8 cellular contexts compared by ENCODE assay signal in genomic region chr9:136122425-136123383, GRCh38. TPM values are rescaled to one million over a fixed set of nuclear protein-coding genes. Genes with fewer than 3 reads are reported as not detected.
A peak's percentile ranks its signal among the peaks of the same experiment; 100 is the strongest.
DNase-seq lines count a peak whose midpoint lies in the region; ATAC-seq and TF ChIP-seq lines count a peak whose summit lies in the region.

No MANE protein-coding gene starts in this region.

- H3K27me3 ChIP-seq in SJSA1 (replicated peaks): no peaks in the 10 kb centered on the region
- H3K27me3 ChIP-seq in ovary: no peaks in the 10 kb centered on the region

- TF ChIP-seq EP300 in ovary (IDR thresholded peaks at IDR 0.05): no peak

- H3K4me1 ChIP-seq in SJSA1 (replicated peaks) (peaks cover 21% of the 10 kb centered on the region), ovary (ENCODE audit: insufficient read depth) (peaks cover 4% of the 10 kb centered on the region)

- no peak overlapping the region for H3K4me3 Mint-ChIP-seq in type B pancreatic cell

- no peak overlapping the region for H3K27ac Mint-ChIP-seq in type B pancreatic cell

- no peaks in the 10 kb centered on the region for H3K4me1 Mint-ChIP-seq in type B pancreatic cell (ENCODE audit: unreplicated experiment)

- CTCF ChIA-PET in HEK293T (lab: Yijun Ruan, JAX): interaction anchor here (0.5 to 2.3 kb wide), 8 partner anchors 11 to 164 kb away, joined by 3 to 12 read pairs (median 4); no protein-coding TSS in a partner anchor

- TF ChIP-seq POLR2A in ovary (IDR thresholded peaks at IDR 0.05): peak; percentile 28

- intact Hi-C loops in ovary (cut with DNase I): loop anchor here (1.0 to 10.0 kb wide), 9 partner anchors 35 to 520 kb away; partner anchors contain the start of gene KCNT1 (in 2 of the 4)

- H3K9me3 ChIP-seq in SJSA1 (replicated peaks) (no peaks in the 10 kb centered on the region), ovary (no peaks in the 10 kb centered on the region)

- H3K27ac ChIP-seq in C4-2B (no peak overlapping the region), SJSA1 (no peak overlapping the region), ovary (no peak overlapping the region)

- no peaks in the 10 kb centered on the region for H3K36me3 Mint-ChIP-seq in type B pancreatic cell

- peaks cover 8% of the 10 kb centered on the region for H3K27me3 Mint-ChIP-seq in type B pancreatic cell

- peaks cover 5% of the 10 kb centered on the region for H3K9me3 Mint-ChIP-seq in type B pancreatic cell

- H3K4me3 ChIP-seq in SJSA1: no peak overlapping the region
- no peak overlapping the region for H3K4me3 ChIP-seq in ovary

- POLR2A ChIA-PET in HEK293T (lab: Yijun Ruan, JAX): no interaction called here

- TF ChIP-seq CTCF in C4-2B (conservative IDR thresholded peaks at IDR 0.05) (peak; percentile 99), ovary (IDR thresholded peaks at IDR 0.05) (peak; percentile 97 to 99 (median 99)), type B pancreatic cell (conservative IDR thresholded peaks at IDR 0.05) (peak; percentile 99)

- DNase-seq in HEK293T (ENCODE audit: extremely low spot score) (peak; percentile 69), SJSA1 (ENCODE audit: low read depth in 1 of 2, low spot score in 2 of 2) (peak; percentile 57 to 65), activated gamma-delta T cell treated with Interleukin-2 at 50 U/mL for 16 hours (peak; percentile 77), germinal center (ENCODE audit: low spot score) (peak; percentile 71), ovary (peak; percentile 67 to 85 (median 81)), type B pancreatic cell (ENCODE audit: extremely low spot score, unreplicated experiment) (no peak)

- H3K36me3 ChIP-seq in SJSA1: peaks cover 9% of the 10 kb centered on the region
- no peaks in the 10 kb centered on the region for H3K36me3 ChIP-seq in ovary

- WGBS in ovary, 3 donors: 17 to 21% (median 17%) methylated on average over 45 of the region's 45 CpGs

- ATAC-seq in GM19467 (IDR thresholded peaks at IDR 0.05; ENCODE audit: unreplicated experiment): no peak

TF ChIP-seq in HEK293T, 16 proteins besides CTCF, POLR2A, EP300 and RAD21:
- TF ChIP-seq SUZ12 (IDR thresholded peaks at IDR 0.05): no peak
- TF ChIP-seq ZNF384 (IDR thresholded peaks at IDR 0.05): no peak
- TF ChIP-seq SP1 (IDR thresholded peaks at IDR 0.05): no peak
- no peak for TF ChIP-seq NFRKB (IDR thresholded peaks at IDR 0.05)
- no peak for TF ChIP-seq L3MBTL2 (conservative IDR thresholded peaks at IDR 0.05)
- TF ChIP-seq CTBP1 (IDR thresholded peaks at IDR 0.05; ENCODE audit: borderline replicate concordance): no peak
- no peak for TF ChIP-seq TARDBP (IDR thresholded peaks at IDR 0.05)

RNA-seq across cellular contexts. Expression of gene TMEM250, which starts 4.0 kb away (rescaled TPM):
- total RNA-seq in SJSA1 (2014; rRNA removed; shearing (Covaris generic)): 25.8 and 27.8 TPM in 2 replicates
- total RNA-seq in ovary: 10 to 100 TPM; 13.8 to 35.2 (median 26.2) TPM
- 10 to 100 TPM in 1 of 2 donors, 1 to 10 TPM in 1; 3.7 to 19.3 TPM for polyA plus RNA-seq in ovary
- 37.9 and 53.7 TPM in 2 replicates for total RNA-seq in type B pancreatic cell (ENCODE audit: low replicate concordance)

RNA-seq across cellular contexts. Expression of gene NACC2, which starts 27.6 kb away (rescaled TPM):
- 18.9 and 20.2 TPM in 2 replicates for total RNA-seq in SJSA1 (2014; rRNA removed; shearing (Covaris generic))
- total RNA-seq in ovary: 10 to 100 TPM; 14.3 to 47.0 (median 29.8) TPM
- 1 to 10 TPM; 7.0 to 7.6 TPM for polyA plus RNA-seq in ovary
- total RNA-seq in type B pancreatic cell (ENCODE audit: low replicate concordance): 9.3 and 15.1 TPM in 2 replicates
